In genomic region chr2:105546623-105546964, GRCh38 we compare ENCODE assay signal across 22 cellular contexts.
A peak's percentile ranks its signal among the peaks of the same experiment; 100 is the strongest.
DNase-seq lines count a peak whose midpoint lies in the region; ATAC-seq, FAIRE-seq and TF ChIP-seq lines count a peak whose summit lies in the region.
"Had no signal": no experiment of that assay in that cellular context is flagged by ENCODE, and none has a peak within 500 bp of the region (broad histone marks: within the 10 kb centered on the region; RNA-seq: fewer than 3 reads in every experiment).

No MANE protein-coding gene starts in this region.

- H3K27ac ChIP-seq in CD4-positive, alpha-beta T cell (ENCODE audit: low read depth, low read length): no peak overlapping the region
- no peak overlapping the region for H3K27ac ChIP-seq in right lobe of liver
- H3K27ac ChIP-seq: hepatocyte, spleen, thoracic aorta had no signal

- no peak for TF ChIP-seq CTCF in CD4-positive, alpha-beta T cell (IDR thresholded peaks at IDR 0.05)
- no peak for TF ChIP-seq CTCF in right lobe of liver (IDR thresholded peaks at IDR 0.05)

- no peaks in the 10 kb centered on the region for H3K27me3 ChIP-seq in CD4-positive, alpha-beta T cell (ENCODE audit: control insufficient read depth, insufficient read depth, low read length)
- H3K27me3 ChIP-seq in right lobe of liver: no peaks in the 10 kb centered on the region
- H3K27me3 ChIP-seq: hepatocyte had no signal

- no peak overlapping the region for H3K4me3 ChIP-seq in right lobe of liver
- H3K4me3 ChIP-seq: hepatocyte, spleen, thoracic aorta had no signal

- peak; percentile 92 for ATAC-seq in CD4-positive, alpha-beta T cell (ENCODE audit: poor library complexity)
- no peak for ATAC-seq in activated CD8-positive, alpha-beta T cell treated with anti-CD3 and anti-CD28 coated beads, Interleukin-2, amount 10 ng/mL, durations not matched to agents 7 days and 5 days
- peak; percentile 24 to 48 (median 40) for ATAC-seq in right lobe of liver

- POLR2A ChIA-PET in CD4-positive, alpha-beta T cell (lab: Charles Lee): interaction anchor here (0.6 to 1.2 kb wide), 8 partner anchors 20 to 560 kb away, joined by 3 to 6 read pairs (median 4); partner anchors contain the start of gene TGFBRAP1
- POLR2A ChIA-PET in activated CD8-positive, alpha-beta T cell treated with anti-CD3 and anti-CD28 coated beads, Interleukin-2, amount 10 ng/mL, durations not matched to agents 7 days and 5 days (lab: Charles Lee): no interaction called here

- no peak for TF ChIP-seq POLR2A in right lobe of liver (IDR thresholded peaks at IDR 0.05)
- TF ChIP-seq POLR2A in H54 (IDR thresholded peaks at IDR 0.05; ENCODE audit: low read depth, low read length): no peak

- 38% methylated on average over 6 of the region's 7 CpGs for WGBS in right lobe of liver (ENCODE audit: insufficient coverage, low coverage, low lambda C conversion rate, missing lambda C conversion rate)

- peak; percentile 9 for DNase-seq in activated CD4-positive, alpha-beta T cell treated with anti-CD3 and anti-CD28 coated beads, Interleukin-2, amount 50 U/mL, for 1 hour
- no peak for DNase-seq in activated CD4-positive, alpha-beta T cell treated with anti-CD3 and anti-CD28 coated beads for 1 hour
- peak in 5 of 10 experiments; percentile 5 to 31 (median 21) for DNase-seq in CD4-positive, alpha-beta T cell
- DNase-seq in activated CD8-positive, alpha-beta T cell treated with anti-CD3 and anti-CD28 coated beads, Interleukin-2, amount 10 ng/mL, durations not matched to agents 7 days and 5 days: peak; percentile 25
- DNase-seq in right lobe of liver (no peak), superior temporal gyrus (ENCODE audit: extremely low spot score) (no peak), H54 (ENCODE audit: insufficient read length, low spot score) (no peak)
- no peak for DNase-seq in NK-92 treated with Interleukin-12 subunit alpha and Interleukin-12 subunit beta, amount 100 ng/mL, for 24 hours (lab: John Stamatoyannopoulos, UW)
- DNase-seq: activated gamma-delta T cell treated with Interleukin-2 at 50 U/mL for 16 hours; DMS79 treated with DMSO at 0.1 percent for 48 hours; kidney; NCI-H146; NCI-H82; RPMI8226; spleen; stimulated activated CD8-positive, alpha-beta memory T cell treated with anti-CD3 and anti-CD28 coated beads, Interleukin-4, amount 100 ng/mL, for 48 hours had no signal

- H3K4me1 ChIP-seq in right lobe of liver: no peaks in the 10 kb centered on the region

- H3K4me3 Mint-ChIP-seq in CD4-positive, alpha-beta T cell: peak overlapping the region; percentile 55
- no peak overlapping the region for H3K4me3 Mint-ChIP-seq in activated CD8-positive, alpha-beta T cell treated with anti-CD3 and anti-CD28 coated beads, Interleukin-2, amount 10 ng/mL, durations not matched to agents 7 days and 5 days
- H3K4me3 Mint-ChIP-seq: CD14-positive monocyte, mesothelial cell of epicardium had no signal

- peaks cover 19% of the 10 kb centered on the region for H3K4me1 Mint-ChIP-seq in CD4-positive, alpha-beta T cell (ENCODE audit: low read depth)
- H3K4me1 Mint-ChIP-seq in activated CD8-positive, alpha-beta T cell treated with anti-CD3 and anti-CD28 coated beads, Interleukin-2, amount 10 ng/mL, durations not matched to agents 7 days and 5 days (ENCODE audit: low read depth): peaks cover 13% of the 10 kb centered on the region
- H3K4me1 Mint-ChIP-seq: mesothelial cell of epicardium had no signal

- H3K9me3 ChIP-seq in CD4-positive, alpha-beta T cell (ENCODE audit: control insufficient read depth, low read length): no peaks in the 10 kb centered on the region
- no peaks in the 10 kb centered on the region for H3K9me3 ChIP-seq in right lobe of liver
- H3K9me3 ChIP-seq: spleen, thoracic aorta had no signal

- intact Hi-C loops in CD4-positive, alpha-beta T cell (cut with DNase I, micrococcal nuclease): no loop called here
- intact Hi-C loops in right lobe of liver (cut with DNase I): no loop called here

- CTCF ChIA-PET in CD4-positive, alpha-beta T cell (lab: Charles Lee): no interaction called here
- CTCF ChIA-PET in activated CD8-positive, alpha-beta T cell treated with anti-CD3 and anti-CD28 coated beads, Interleukin-2, amount 10 ng/mL, durations not matched to agents 7 days and 5 days (lab: Charles Lee): interaction anchor here (0.7 to 1.5 kb wide), 9 partner anchors 8 to 559 kb away, joined by 3 to 7 read pairs (median 4); no protein-coding TSS in a partner anchor

- H3K9me3 Mint-ChIP-seq in CD4-positive, alpha-beta T cell: no peaks in the 10 kb centered on the region
- no peaks in the 10 kb centered on the region for H3K9me3 Mint-ChIP-seq in activated CD8-positive, alpha-beta T cell treated with anti-CD3 and anti-CD28 coated beads, Interleukin-2, amount 10 ng/mL, durations not matched to agents 7 days and 5 days (ENCODE audit: insufficient read depth)
- H3K9me3 Mint-ChIP-seq: mesothelial cell of epicardium had no signal

- H3K27ac Mint-ChIP-seq in CD4-positive, alpha-beta T cell: peak overlapping the region; percentile 81
- no peak overlapping the region for H3K27ac Mint-ChIP-seq in activated CD8-positive, alpha-beta T cell treated with anti-CD3 and anti-CD28 coated beads, Interleukin-2, amount 10 ng/mL, durations not matched to agents 7 days and 5 days
- H3K27ac Mint-ChIP-seq: CD14-positive monocyte, mesothelial cell of epicardium had no signal

- H3K36me3 ChIP-seq in right lobe of liver: no peaks in the 10 kb centered on the region
- H3K36me3 ChIP-seq: spleen, thoracic aorta had no signal

- H3K36me3 Mint-ChIP-seq in CD4-positive, alpha-beta T cell (ENCODE audit: low read depth): no peaks in the 10 kb centered on the region
- H3K36me3 Mint-ChIP-seq in activated CD8-positive, alpha-beta T cell treated with anti-CD3 and anti-CD28 coated beads, Interleukin-2, amount 10 ng/mL, durations not matched to agents 7 days and 5 days (ENCODE audit: low read depth): no peaks in the 10 kb centered on the region
- H3K36me3 Mint-ChIP-seq: CD14-positive monocyte, mesothelial cell of epicardium had no signal

- no peak for FAIRE-seq in H54 (lab: Jason Lieb, UNC)
- FAIRE-seq: astrocyte, endometrium, kidney had no signal

- H3K27me3 Mint-ChIP-seq in CD4-positive, alpha-beta T cell: no peaks in the 10 kb centered on the region
- peaks cover 5% of the 10 kb centered on the region for H3K27me3 Mint-ChIP-seq in activated CD8-positive, alpha-beta T cell treated with anti-CD3 and anti-CD28 coated beads, Interleukin-2, amount 10 ng/mL, durations not matched to agents 7 days and 5 days (ENCODE audit: low read depth)

Comparison
In these comparisons a context has a peak if more than half of its experiments do, and no peak if none do; other contexts are left out.
1. DNase-seq: peak in activated CD4-positive, alpha-beta T cell treated with anti-CD3 and anti-CD28 coated beads, Interleukin-2, amount 50 U/mL, for 1 hour (single experiment) and activated CD8-positive, alpha-beta T cell treated with anti-CD3 and anti-CD28 coated beads, Interleukin-2, amount 10 ng/mL, durations not matched to agents 7 days and 5 days (single experiment); none in activated CD4-positive, alpha-beta T cell treated with anti-CD3 and anti-CD28 coated beads for 1 hour (single experiment), right lobe of liver (0 of 3), superior temporal gyrus (single experiment), H54 (single experiment) and NK-92 treated with Interleukin-12 subunit alpha and Interleukin-12 subunit beta, amount 100 ng/mL, for 24 hours (single experiment).